Comparison of ENCODE assay signal across 9 cellular contexts in genomic region chr1:248824701-248825100, GRCh38. TPM values are rescaled to one million over a fixed set of nuclear protein-coding genes. Genes with fewer than 3 reads are reported as not detected.
DNase-seq lines count a peak whose midpoint lies in the region; ATAC-seq and TF ChIP-seq lines count a peak whose summit lies in the region.
"Had no signal": no experiment of that assay in that cellular context is flagged by ENCODE, and none has a peak within 500 bp of the region (broad histone marks: within the 10 kb centered on the region; RNA-seq: fewer than 3 reads in every experiment).

No MANE protein-coding gene starts in this region.

- H3K9me3 ChIP-seq in left lung = no peaks in the 10 kb centered on the region
- H3K9me3 ChIP-seq in stomach smooth muscle (ENCODE audit: control insufficient read depth in 2 of 2, low read length in 2 of 2) = no peaks in the 10 kb centered on the region

- H3K36me3 ChIP-seq in left lung (peaks cover 0 to 21% of the 10 kb centered on the region in 2 donors), stomach smooth muscle (ENCODE audit: control insufficient read depth in 2 of 2, insufficient read depth in 2 of 2, low read length in 2 of 2) (peaks cover 8 to 22% of the 10 kb centered on the region in 2 donors)

- no peak for TF ChIP-seq CTCF in left lung (IDR thresholded peaks at IDR 0.05)

- peak overlapping the region; percentile 93 for H3K4me3 Mint-ChIP-seq in activated CD4-positive, alpha-beta T cell treated with anti-CD3 and anti-CD28 coated beads, Interleukin-2, amount 10 ng/mL, durations not matched to agents 24 days and 14 days
- peak overlapping the region; percentile 100 for H3K4me3 Mint-ChIP-seq in activated naive CD8-positive, alpha-beta T cell treated with anti-CD3 and anti-CD28 coated beads for 36 hours

- H3K4me3 ChIP-seq in left lung (peak overlapping the region; percentile 59 to 82), stomach smooth muscle (ENCODE audit: low read length in 2 of 2) (peak overlapping the region; percentile 96 to 97)

- H3K9me3 Mint-ChIP-seq in activated CD4-positive, alpha-beta T cell treated with anti-CD3 and anti-CD28 coated beads, Interleukin-2, amount 10 ng/mL, durations not matched to agents 24 days and 14 days = peaks cover 3% of the 10 kb centered on the region
- H3K9me3 Mint-ChIP-seq in activated naive CD8-positive, alpha-beta T cell treated with anti-CD3 and anti-CD28 coated beads for 36 hours = no peaks in the 10 kb centered on the region

- H3K27ac ChIP-seq in left lung (peak overlapping the region in 1 of 2 donors; percentile 97), stomach smooth muscle (ENCODE audit: low read length) (no peak overlapping the region)

- H3K36me3 Mint-ChIP-seq in activated CD4-positive, alpha-beta T cell treated with anti-CD3 and anti-CD28 coated beads, Interleukin-2, amount 10 ng/mL, durations not matched to agents 24 days and 14 days (ENCODE audit: low read depth) = peaks cover 35% of the 10 kb centered on the region
- H3K36me3 Mint-ChIP-seq in activated naive CD8-positive, alpha-beta T cell treated with anti-CD3 and anti-CD28 coated beads for 36 hours = peaks cover 21% of the 10 kb centered on the region

- H3K27me3 ChIP-seq in left lung (no peaks in the 10 kb centered on the region), stomach smooth muscle (ENCODE audit: control insufficient read depth in 1 of 2, insufficient read depth in 2 of 2, low read length in 2 of 2) (no peaks in the 10 kb centered on the region)

- peaks cover 3% of the 10 kb centered on the region for H3K27me3 Mint-ChIP-seq in activated CD4-positive, alpha-beta T cell treated with anti-CD3 and anti-CD28 coated beads, Interleukin-2, amount 10 ng/mL, durations not matched to agents 24 days and 14 days
- no peaks in the 10 kb centered on the region for H3K27me3 Mint-ChIP-seq in activated naive CD8-positive, alpha-beta T cell treated with anti-CD3 and anti-CD28 coated beads for 36 hours

- H3K9ac ChIP-seq in stomach smooth muscle (ENCODE audit: low read length in 2 of 2) = peak overlapping the region; percentile 95 to 97

- H3K4me1 Mint-ChIP-seq in activated CD4-positive, alpha-beta T cell treated with anti-CD3 and anti-CD28 coated beads, Interleukin-2, amount 10 ng/mL, durations not matched to agents 24 days and 14 days = peaks cover 49% of the 10 kb centered on the region
- peaks cover 54% of the 10 kb centered on the region for H3K4me1 Mint-ChIP-seq in activated naive CD8-positive, alpha-beta T cell treated with anti-CD3 and anti-CD28 coated beads for 36 hours

- H3K4me1 ChIP-seq in left lung (peaks cover 32 to 72% of the 10 kb centered on the region in 2 donors), stomach smooth muscle (ENCODE audit: control insufficient read depth, insufficient read depth, low read length) (peaks cover 59% of the 10 kb centered on the region)

- peak overlapping the region; percentile 100 for H3K27ac Mint-ChIP-seq in activated CD4-positive, alpha-beta T cell treated with anti-CD3 and anti-CD28 coated beads, Interleukin-2, amount 10 ng/mL, durations not matched to agents 24 days and 14 days
- no peak overlapping the region for H3K27ac Mint-ChIP-seq in activated naive CD8-positive, alpha-beta T cell treated with anti-CD3 and anti-CD28 coated beads for 36 hours

- no peak for ATAC-seq in left lung

- intact Hi-C loops in activated CD4-positive, alpha-beta T cell treated with anti-CD3 and anti-CD28 coated beads, Interleukin-2, amount 10 ng/mL, durations not matched to agents 24 days and 14 days (cut with micrococcal nuclease) = loop anchor here (5.0 kb wide), 2 partner anchors 1612 to 1892 kb away; partner anchors contain the start of gene AHCTF1
- intact Hi-C loops in left lung (cut with DNase I) = no loop called here

- DNase-seq in activated CD4-positive, alpha-beta T cell treated with anti-CD3 and anti-CD28 coated beads, Interleukin-2, amount 10 ng/mL, durations not matched to agents 24 days and 14 days = no peak
- DNase-seq in activated CD4-positive, alpha-beta T cell treated with anti-CD3 and anti-CD28 coated beads for 4 hours = no peak
- DNase-seq in activated naive CD8-positive, alpha-beta T cell treated with anti-CD3 and anti-CD28 coated beads for 36 hours = no peak
- DNase-seq in left lung (no peak), NCI-H774 (lab: John Stamatoyannopoulos, UW) (no peak), SW480 (ENCODE audit: low spot score) (no peak)
- DNase-seq in effector CD8-positive, alpha-beta T cell (lab: John Stamatoyannopoulos, UW) = no peak
- DNase-seq: SHP77 treated with DMSO at 0.1 percent for 48 hours had no signal

RNA-seq across cellular contexts. Expression of gene SH3BP5L, which starts 1.0 kb away (rescaled TPM):
- 27.5 and 28.2 TPM in 2 replicates for total RNA-seq in activated CD4-positive, alpha-beta T cell treated with anti-CD3 and anti-CD28 coated beads, Interleukin-2, amount 10 ng/mL, durations not matched to agents 24 days and 14 days
- total RNA-seq in activated naive CD8-positive, alpha-beta T cell treated with anti-CD3 and anti-CD28 coated beads for 36 hours = 10 to 100 TPM; 15.9 to 16.8 TPM
- 10 to 100 TPM; 24.0 to 26.5 TPM for total RNA-seq in left lung

RNA-seq across cellular contexts. Expression of gene ZNF672, which starts 13.3 kb away (rescaled TPM):
- total RNA-seq in activated CD4-positive, alpha-beta T cell treated with anti-CD3 and anti-CD28 coated beads, Interleukin-2, amount 10 ng/mL, durations not matched to agents 24 days and 14 days = 44.0 and 48.8 TPM in 2 replicates
- total RNA-seq in activated naive CD8-positive, alpha-beta T cell treated with anti-CD3 and anti-CD28 coated beads for 36 hours = 10 to 100 TPM; 46.4 to 48.0 TPM
- total RNA-seq in left lung = 10 to 100 TPM; 31.2 to 35.5 TPM

RNA-seq across cellular contexts. Expression of gene ZNF692, which starts 34.2 kb away (rescaled TPM):
- 94.9 and 100 TPM in 2 replicates for total RNA-seq in activated CD4-positive, alpha-beta T cell treated with anti-CD3 and anti-CD28 coated beads, Interleukin-2, amount 10 ng/mL, durations not matched to agents 24 days and 14 days
- 10 to 100 TPM; 59.1 to 62.2 TPM for total RNA-seq in activated naive CD8-positive, alpha-beta T cell treated with anti-CD3 and anti-CD28 coated beads for 36 hours
- 10 to 100 TPM; 31.9 to 44.6 TPM for total RNA-seq in left lung
